Comparison of ENCODE assay signal across 21 cellular contexts in the genomic region with DNA sequence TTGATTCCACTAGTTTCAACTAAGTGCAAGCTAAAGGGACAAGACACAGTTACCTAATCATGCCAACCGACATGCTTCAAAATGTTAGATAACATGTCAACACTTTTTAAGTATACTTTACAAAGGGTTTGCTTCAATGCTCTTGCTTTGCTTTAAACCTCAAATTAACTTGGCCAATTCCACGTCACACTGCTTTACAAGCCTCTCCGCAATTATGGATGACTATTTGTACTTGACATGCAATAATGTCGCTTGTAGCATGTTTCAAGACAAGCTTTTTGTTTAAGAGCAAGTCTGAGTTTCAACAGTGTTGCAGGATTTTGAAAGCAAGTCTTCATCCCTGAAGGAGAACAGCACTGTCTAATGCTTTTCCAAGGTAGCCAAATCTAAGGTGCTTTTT.
"Had no signal": no experiment of that assay in that cellular context is flagged by ENCODE, and none has a peak within 500 bp of the region (broad histone marks: within the 10 kb centered on the region; RNA-seq: fewer than 3 reads in every experiment).

No MANE protein-coding gene starts in this region.

- DNase-seq: dermis blood vessel endothelial cell; dorsolateral prefrontal cortex; effector CD4-positive, alpha-beta T cell; effector memory CD4-positive, alpha-beta T cell; foreskin fibroblast; foreskin melanocyte; gastrocnemius medialis; glutamatergic neuron; head of caudate nucleus; heart right ventricle; hippocampal formation; left cardiac atrium; left lung; left ventricle myocardium superior; lower lobe of right lung; mesenchymal stem cell; mucosa of descending colon; naive B cell had no signal

- H3K27ac ChIP-seq: coronary artery, dorsolateral prefrontal cortex, esophagus muscularis mucosa, gastrocnemius medialis, heart right ventricle, left lung, lower lobe of right lung had no signal

- H3K27me3 ChIP-seq: dorsolateral prefrontal cortex, esophagus muscularis mucosa, gastrocnemius medialis, heart right ventricle, left lung had no signal

- H3K9me3 Mint-ChIP-seq: mesothelial cell of epicardium had no signal

- H3K4me1 Mint-ChIP-seq: mesothelial cell of epicardium, naive B cell had no signal

- H3K4me1 ChIP-seq: esophagus muscularis mucosa, gastrocnemius medialis, heart right ventricle, left lung, lower lobe of right lung had no signal

- H3K36me3 ChIP-seq: esophagus muscularis mucosa, gastrocnemius medialis, heart right ventricle, left lung, lower lobe of right lung had no signal

- H3K36me3 Mint-ChIP-seq: mesothelial cell of epicardium, naive B cell had no signal

- H3K4me3 Mint-ChIP-seq: mesothelial cell of epicardium, naive B cell had no signal

- H3K27me3 Mint-ChIP-seq: naive B cell had no signal

- H3K4me3 ChIP-seq: coronary artery, dorsolateral prefrontal cortex, esophagus muscularis mucosa, gastrocnemius medialis, heart right ventricle, left lung, lower lobe of right lung, mucosa of descending colon had no signal

- H3K9me3 ChIP-seq: esophagus muscularis mucosa, gastrocnemius medialis, heart right ventricle, left lung, lower lobe of right lung, mucosa of descending colon had no signal

- H3K27ac Mint-ChIP-seq: mesothelial cell of epicardium, naive B cell had no signal

- ATAC-seq: gastrocnemius medialis, heart right ventricle, left cardiac atrium, left lung, left ventricle myocardium superior, lower lobe of right lung, mucosa of descending colon had no signal
